11 cellular contexts compared by ENCODE assay signal in the genomic region with DNA sequence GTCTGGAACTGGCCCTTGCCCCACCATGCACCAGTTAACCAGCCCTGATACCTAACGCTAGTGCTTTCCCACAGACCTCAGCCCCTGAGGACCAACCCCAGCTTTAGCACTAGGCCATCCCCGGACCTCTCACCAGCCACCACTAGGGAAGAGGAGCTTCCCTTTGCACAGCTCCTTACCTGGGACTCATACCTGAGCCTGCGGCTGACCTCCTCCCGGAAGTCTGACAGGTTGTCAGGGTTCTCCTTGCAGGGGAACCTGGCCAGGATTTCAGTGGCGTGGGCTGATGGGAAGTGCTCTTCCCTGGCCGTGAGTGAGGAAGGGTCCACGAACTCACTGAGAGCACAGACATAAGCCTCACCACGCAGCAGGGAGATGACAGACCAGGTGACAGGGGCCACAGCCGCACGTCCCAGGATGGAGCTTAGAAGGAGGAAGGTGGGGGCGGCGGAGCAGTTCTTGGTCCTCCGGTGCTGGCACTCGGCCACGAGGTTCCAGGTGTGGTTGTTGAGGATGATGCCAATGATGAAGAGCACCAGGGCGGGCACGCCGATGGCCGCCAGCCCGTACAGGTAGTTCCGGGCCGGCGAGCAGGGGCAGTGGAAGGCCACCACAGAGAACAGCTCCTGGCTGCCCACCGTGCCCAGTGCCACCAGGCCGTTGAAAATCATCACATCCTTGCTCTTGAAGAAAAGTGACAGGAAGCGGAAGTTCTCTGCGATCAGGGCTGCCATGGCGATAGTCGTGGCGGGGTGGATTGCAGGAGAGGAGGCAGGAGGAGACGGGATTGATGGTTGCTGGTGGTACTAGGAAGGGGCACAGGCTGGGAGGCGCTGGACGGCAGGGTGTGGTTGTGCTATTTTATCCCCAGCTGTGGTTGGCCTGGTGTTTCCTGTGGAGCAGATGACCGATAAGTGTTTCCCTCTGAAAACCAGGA. TPM values are rescaled to one million over a fixed set of nuclear protein-coding genes. Genes with fewer than 3 reads are reported as not detected.
DNase-seq lines count a peak whose midpoint lies in the region; ATAC-seq and TF ChIP-seq lines count a peak whose summit lies in the region.
"Had no signal": no experiment of that assay in that cellular context is flagged by ENCODE, and none has a peak within 500 bp of the region (broad histone marks: within the 10 kb centered on the region; RNA-seq: fewer than 3 reads in every experiment).

No MANE protein-coding gene starts in this region.

- no peak for TF ChIP-seq CTCF in lower lobe of right lung (IDR thresholded peaks at IDR 0.05)
- no peak for TF ChIP-seq CTCF in testis (IDR thresholded peaks at IDR 0.05)

- H3K27me3 ChIP-seq in lower lobe of right lung (ENCODE audit: low read depth) (no peaks in the 10 kb centered on the region), testis (no peaks in the 10 kb centered on the region)
- H3K27me3 ChIP-seq: MG63 had no signal

- H3K4me3 ChIP-seq in lower lobe of right lung (peak overlapping the region; percentile 94), testis (no peak overlapping the region)
- H3K4me3 ChIP-seq: MG63 had no signal

- intact Hi-C loops in lower lobe of right lung (cut with DNase I): no loop called here
- intact Hi-C loops in testis (cut with DNase I; ENCODE audit: low total_unique reads): no loop called here

- H3K27ac Mint-ChIP-seq in activated CD8-positive, alpha-beta memory T cell treated with anti-CD3 and anti-CD28 coated beads, Interleukin-2, amount 10 ng/mL, durations not matched to agents 7 days and 5 days: peak overlapping the region; percentile 70

- 67 to 84% (median 72%) methylated on average over 33 to 34 of the region's 34 CpGs for WGBS in adipose tissue, 3 donors
- WGBS in testis, 2 donors: 81 to 82% methylated on average over 29 to 34 of the region's 34 CpGs

- H3K4me3 Mint-ChIP-seq in activated CD8-positive, alpha-beta memory T cell treated with anti-CD3 and anti-CD28 coated beads, Interleukin-2, amount 10 ng/mL, durations not matched to agents 7 days and 5 days: peak overlapping the region; percentile 82

- H3K27me3 Mint-ChIP-seq in activated CD8-positive, alpha-beta memory T cell treated with anti-CD3 and anti-CD28 coated beads, Interleukin-2, amount 10 ng/mL, durations not matched to agents 7 days and 5 days: no peaks in the 10 kb centered on the region

- no peaks in the 10 kb centered on the region for H3K9me3 Mint-ChIP-seq in activated CD8-positive, alpha-beta memory T cell treated with anti-CD3 and anti-CD28 coated beads, Interleukin-2, amount 10 ng/mL, durations not matched to agents 7 days and 5 days (ENCODE audit: low read depth)

- H3K4me1 ChIP-seq in lower lobe of right lung (peaks cover 73% of the 10 kb centered on the region), testis (peaks cover 62% of the 10 kb centered on the region)

- ATAC-seq in activated CD8-positive, alpha-beta memory T cell treated with anti-CD3 and anti-CD28 coated beads, Interleukin-2, amount 10 ng/mL, durations not matched to agents 7 days and 5 days: no peak
- ATAC-seq in lower lobe of right lung (no peak), HG02973 (IDR thresholded peaks at IDR 0.05; ENCODE audit: unreplicated experiment) (no peak), HG03571 (IDR thresholded peaks at IDR 0.05; ENCODE audit: unreplicated experiment) (no peak), GM18868 (IDR thresholded peaks at IDR 0.05; ENCODE audit: unreplicated experiment) (no peak)

- H3K27ac ChIP-seq in adipose tissue (ENCODE audit: low read depth, low read length) (peak overlapping the region; percentile 71), lower lobe of right lung (peak overlapping the region; percentile 89), testis (peak overlapping the region; percentile 84 to 90)

- peaks cover 67% of the 10 kb centered on the region for H3K4me1 Mint-ChIP-seq in activated CD8-positive, alpha-beta memory T cell treated with anti-CD3 and anti-CD28 coated beads, Interleukin-2, amount 10 ng/mL, durations not matched to agents 7 days and 5 days

- H3K36me3 ChIP-seq in lower lobe of right lung: peaks cover 61% of the 10 kb centered on the region
- H3K36me3 ChIP-seq in testis (ENCODE audit: low read depth, missing control alignments): no peaks in the 10 kb centered on the region

- peaks cover 52% of the 10 kb centered on the region for H3K36me3 Mint-ChIP-seq in activated CD8-positive, alpha-beta memory T cell treated with anti-CD3 and anti-CD28 coated beads, Interleukin-2, amount 10 ng/mL, durations not matched to agents 7 days and 5 days

- CTCF ChIA-PET in activated CD8-positive, alpha-beta memory T cell treated with anti-CD3 and anti-CD28 coated beads, Interleukin-2, amount 10 ng/mL, durations not matched to agents 7 days and 5 days (lab: Charles Lee): interaction anchor here (1.0 to 6.5 kb wide), 6 partner anchors 18 to 35 kb away, joined by 3 to 54 read pairs (median 16); no protein-coding TSS in a partner anchor

- DNase-seq in activated CD8-positive, alpha-beta memory T cell treated with anti-CD3 and anti-CD28 coated beads, Interleukin-2, amount 10 ng/mL, durations not matched to agents 7 days and 5 days: no peak
- no peak for DNase-seq in activated CD8-positive, alpha-beta memory T cell treated with anti-CD3 and anti-CD28 coated beads, Interleukin-2, amount 50 U/mL, for 4 hours
- peak; percentile 50 for DNase-seq in lower lobe of right lung
- no peak for DNase-seq in testis
- DNase-seq: hypothalamus had no signal

- no peaks in the 10 kb centered on the region for H3K9me3 ChIP-seq in lower lobe of right lung
- H3K9me3 ChIP-seq in testis: no peaks in the 10 kb centered on the region
- H3K9me3 ChIP-seq: MG63 had no signal

- no peak for TF ChIP-seq POLR2A in testis (IDR thresholded peaks at IDR 0.05)

RNA-seq across cellular contexts. Expression of a gene that starts 2.7 kb away (rescaled TPM):
- 10 to 100 TPM; 65.6 to 93.4 TPM for total RNA-seq in activated CD8-positive, alpha-beta memory T cell treated with anti-CD3 and anti-CD28 coated beads, Interleukin-2, amount 10 ng/mL, durations not matched to agents 7 days and 5 days
- polyA plus RNA-seq in adipose tissue (10 to 100 TPM in 2 of 3 donors, 1 to 10 TPM in 1; 6.6 to 95.5 (median 38.1) TPM), testis (ENCODE audit: insufficient read depth, low read depth, low replicate concordance) (43.5 TPM)
- total RNA-seq in lower lobe of right lung (45.0 TPM), testis (10 to 100 TPM; 53.1 to 78.6 TPM)
- polyA plus RNA-seq: neural cell had no signal

RNA-seq across cellular contexts. Expression of a gene that starts 9.2 kb away (rescaled TPM):
- total RNA-seq in activated CD8-positive, alpha-beta memory T cell treated with anti-CD3 and anti-CD28 coated beads, Interleukin-2, amount 10 ng/mL, durations not matched to agents 7 days and 5 days: 1 to 10 TPM in 1 of 2 experiments, under 1 TPM in 1; 0.47 to 1.1 TPM
- polyA plus RNA-seq in adipose tissue (not detected), testis (ENCODE audit: insufficient read depth, low read depth, low replicate concordance) (not detected)
- total RNA-seq in lower lobe of right lung (0.15 TPM), testis (under 1 TPM; 0.24 to 0.50 TPM)
- polyA plus RNA-seq: neural cell had no signal

RNA-seq across cellular contexts. Expression of a gene that starts 29.6 kb away (rescaled TPM):
- total RNA-seq in activated CD8-positive, alpha-beta memory T cell treated with anti-CD3 and anti-CD28 coated beads, Interleukin-2, amount 10 ng/mL, durations not matched to agents 7 days and 5 days: not detected
- polyA plus RNA-seq in adipose tissue: under 1 TPM in 1 of 3 donors, not detected in 2; 0.37 TPM
- total RNA-seq in lower lobe of right lung: not detected
- under 1 TPM; 0.39 to 0.93 TPM for total RNA-seq in testis
- polyA plus RNA-seq in testis (ENCODE audit: insufficient read depth, low read depth, low replicate concordance): 0.88 TPM
- polyA plus RNA-seq: neural cell had no signal

RNA-seq across cellular contexts. Expression of a gene that starts 44.0 kb away (rescaled TPM):
- total RNA-seq in activated CD8-positive, alpha-beta memory T cell treated with anti-CD3 and anti-CD28 coated beads, Interleukin-2, amount 10 ng/mL, durations not matched to agents 7 days and 5 days: 1 to 10 TPM; 2.2 to 2.5 TPM
- polyA plus RNA-seq in adipose tissue (1 to 10 TPM in 1 of 3 donors, under 1 TPM in 1, not detected in 1; 0.51 to 9.8 TPM), testis (ENCODE audit: insufficient read depth, low read depth, low replicate concordance) (19.8 TPM)
- total RNA-seq in lower lobe of right lung (0.95 TPM), testis (10 to 100 TPM; 17.8 to 21.9 TPM)

RNA-seq across cellular contexts. Expression of a gene that starts 53.0 kb away (rescaled TPM):
- 10 to 100 TPM; 59.4 to 67.7 TPM for total RNA-seq in activated CD8-positive, alpha-beta memory T cell treated with anti-CD3 and anti-CD28 coated beads, Interleukin-2, amount 10 ng/mL, durations not matched to agents 7 days and 5 days
- polyA plus RNA-seq in adipose tissue (10 to 100 TPM in 2 of 3 donors, 1 to 10 TPM in 1; 8.6 to 15.6 (median 14.8) TPM), testis (ENCODE audit: insufficient read depth, low read depth, low replicate concordance) (47.3 TPM)
- total RNA-seq in lower lobe of right lung (21.6 TPM), testis (10 to 100 TPM; 50.7 to 54.9 TPM)
